In the genomic region with DNA sequence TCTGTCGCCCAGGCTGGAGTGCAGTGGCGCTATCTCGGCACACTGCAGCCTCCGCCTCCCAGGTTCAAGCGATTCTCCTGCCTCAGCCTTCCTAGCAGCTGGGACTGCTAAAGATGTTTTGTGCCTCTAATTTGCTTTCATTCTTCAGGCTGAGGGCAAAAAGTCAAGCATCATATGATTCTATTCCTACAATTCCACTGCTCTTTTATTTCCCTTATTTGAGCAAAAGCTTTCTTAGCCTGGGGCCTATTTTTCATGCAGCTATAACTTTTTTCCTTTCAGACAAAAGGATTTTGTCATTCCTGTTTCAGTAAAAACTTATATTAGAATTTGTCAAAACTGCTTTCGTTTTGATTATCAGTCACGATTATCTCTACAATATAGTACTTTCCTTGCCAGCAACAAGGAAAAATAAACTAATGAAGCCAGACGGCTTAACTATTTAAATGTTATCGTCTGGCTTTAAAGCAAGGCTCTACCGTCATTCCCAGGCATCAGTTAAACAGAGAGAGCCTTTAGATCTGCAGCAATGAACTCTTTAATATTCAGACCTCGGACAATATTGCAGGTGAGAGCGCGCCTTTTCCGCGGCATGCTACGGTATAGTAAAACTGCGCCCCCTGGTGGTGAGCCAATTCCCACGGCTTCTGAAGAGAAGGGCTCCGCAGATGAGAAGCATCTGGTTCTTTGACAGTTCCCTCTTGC, we compare ENCODE assay signal across 8 cellular contexts. TPM values are rescaled to one million over a fixed set of nuclear protein-coding genes. Genes with fewer than 3 reads are reported as not detected.
DNase-seq lines count a peak whose midpoint lies in the region; ATAC-seq and TF ChIP-seq lines count a peak whose summit lies in the region.

No MANE protein-coding gene starts in this region.

- TF ChIP-seq CTCF in BJ (IDR thresholded peaks at IDR 0.05; ENCODE audit: insufficient read depth, low read depth, low read length) = peak; percentile 89
- peak; percentile 99 for TF ChIP-seq CTCF in mesothelial cell of epicardium (IDR thresholded peaks at IDR 0.05; ENCODE audit: unreplicated experiment)

- no peaks in the 10 kb centered on the region for H3K36me3 Mint-ChIP-seq in activated CD4-positive, alpha-beta memory T cell treated with anti-CD3 and anti-CD28 coated beads, Interleukin-2, amount 10 ng/mL, durations not matched to agents 7 days and 5 days (ENCODE audit: low read depth)
- H3K36me3 Mint-ChIP-seq in mesothelial cell of epicardium = no peaks in the 10 kb centered on the region

- DNase-seq in BJ (ENCODE audit: low read depth) (no peak), HPDE6-E6E7 (ENCODE audit: extremely low spot score) (peak; percentile 59), NCI-H82 treated with DMSO at 0.1 percent for 48 hours (lab: John Stamatoyannopoulos, UW; ENCODE audit: unreplicated experiment) (peak; percentile 58), mesothelial cell of epicardium (ENCODE audit: low spot score in 2 of 2, unreplicated experiment in 2 of 2) (peak; percentile 85 to 95)
- peak; percentile 87 for DNase-seq in activated CD4-positive, alpha-beta memory T cell treated with anti-CD3 and anti-CD28 coated beads, Interleukin-2, amount 10 ng/mL, durations not matched to agents 7 days and 5 days
- peak; percentile 82 for DNase-seq in effector CD8-positive, alpha-beta T cell (lab: John Stamatoyannopoulos, UW)
- DNase-seq in stimulated activated CD8-positive, alpha-beta memory T cell treated with anti-CD3 and anti-CD28 coated beads, Interleukin-12 subunit alpha, Interleukin-12 subunit beta, amount 100 ng/mL, for 4 hours (ENCODE audit: low read depth) = peak; percentile 68

- no peaks in the 10 kb centered on the region for H3K9me3 Mint-ChIP-seq in activated CD4-positive, alpha-beta memory T cell treated with anti-CD3 and anti-CD28 coated beads, Interleukin-2, amount 10 ng/mL, durations not matched to agents 7 days and 5 days
- no peaks in the 10 kb centered on the region for H3K9me3 Mint-ChIP-seq in mesothelial cell of epicardium

- CTCF ChIA-PET in BJ (lab: Yijun Ruan, JAX) = interaction anchor here (0.9 to 7.1 kb wide), 10 partner anchors 11 to 347 kb away, joined by 3 to 69 read pairs (median 4); no protein-coding TSS in a partner anchor
- CTCF ChIA-PET in activated CD4-positive, alpha-beta memory T cell treated with anti-CD3 and anti-CD28 coated beads, Interleukin-2, amount 10 ng/mL, durations not matched to agents 7 days and 5 days (lab: Charles Lee) = interaction anchor here (0.6 to 6.4 kb wide), 8 partner anchors 8 to 691 kb away, joined by 3 to 55 read pairs (median 4); a partner anchor contains a TSS

- H3K27me3 ChIP-seq in BJ (ENCODE audit: control insufficient read depth, insufficient read depth, low read length) = no peaks in the 10 kb centered on the region

- POLR2A ChIA-PET in BJ (lab: Charles Lee) = no interaction called here
- POLR2A ChIA-PET in activated CD4-positive, alpha-beta memory T cell treated with anti-CD3 and anti-CD28 coated beads, Interleukin-2, amount 10 ng/mL, durations not matched to agents 7 days and 5 days (lab: Charles Lee) = interaction anchor here (1.2 kb wide), 1 partner anchor 96 kb away, joined by 3 read pairs; no protein-coding TSS in a partner anchor

- ATAC-seq in GM19372 (IDR thresholded peaks at IDR 0.05; ENCODE audit: low read depth, unreplicated experiment) = peak; percentile 35

- H3K27ac Mint-ChIP-seq in activated CD4-positive, alpha-beta memory T cell treated with anti-CD3 and anti-CD28 coated beads, Interleukin-2, amount 10 ng/mL, durations not matched to agents 7 days and 5 days = no peak overlapping the region
- peak overlapping the region; percentile 34 for H3K27ac Mint-ChIP-seq in mesothelial cell of epicardium

- peaks cover 27% of the 10 kb centered on the region for H3K4me1 Mint-ChIP-seq in activated CD4-positive, alpha-beta memory T cell treated with anti-CD3 and anti-CD28 coated beads, Interleukin-2, amount 10 ng/mL, durations not matched to agents 7 days and 5 days
- peaks cover 28% of the 10 kb centered on the region for H3K4me1 Mint-ChIP-seq in mesothelial cell of epicardium

- no peaks in the 10 kb centered on the region for H3K36me3 ChIP-seq in BJ (ENCODE audit: control insufficient read depth, insufficient read depth, low read length)

- peak overlapping the region; percentile 57 for H3K4me3 Mint-ChIP-seq in activated CD4-positive, alpha-beta memory T cell treated with anti-CD3 and anti-CD28 coated beads, Interleukin-2, amount 10 ng/mL, durations not matched to agents 7 days and 5 days
- H3K4me3 Mint-ChIP-seq in mesothelial cell of epicardium = peak overlapping the region; percentile 74

- peak overlapping the region; percentile 22 for H3K4me3 ChIP-seq in BJ (ENCODE audit: low read depth, low read length)

- H3K27me3 Mint-ChIP-seq in activated CD4-positive, alpha-beta memory T cell treated with anti-CD3 and anti-CD28 coated beads, Interleukin-2, amount 10 ng/mL, durations not matched to agents 7 days and 5 days = peaks cover 35% of the 10 kb centered on the region
- H3K27me3 Mint-ChIP-seq in mesothelial cell of epicardium (ENCODE audit: low read depth) = peaks cover 24% of the 10 kb centered on the region

RNA-seq across cellular contexts. Expression of a gene that starts 1.4 kb away (rescaled TPM):
- polyA plus RNA-seq in BJ (2011; rRNA removed) = 1.2 and 2.8 TPM in 2 replicates
- polyA minus RNA-seq in BJ (2011; rRNA and poly(A)+ RNA removed) = 2.8 and 4.5 TPM in 2 replicates
- total RNA-seq in activated CD4-positive, alpha-beta memory T cell treated with anti-CD3 and anti-CD28 coated beads, Interleukin-2, amount 10 ng/mL, durations not matched to agents 7 days and 5 days = 1 to 10 TPM; 3.2 to 3.4 TPM
- 5.7 to 7.4 TPM (median 6.7 TPM) in 3 replicates for total RNA-seq in mesothelial cell of epicardium
